In the genomic region with DNA sequence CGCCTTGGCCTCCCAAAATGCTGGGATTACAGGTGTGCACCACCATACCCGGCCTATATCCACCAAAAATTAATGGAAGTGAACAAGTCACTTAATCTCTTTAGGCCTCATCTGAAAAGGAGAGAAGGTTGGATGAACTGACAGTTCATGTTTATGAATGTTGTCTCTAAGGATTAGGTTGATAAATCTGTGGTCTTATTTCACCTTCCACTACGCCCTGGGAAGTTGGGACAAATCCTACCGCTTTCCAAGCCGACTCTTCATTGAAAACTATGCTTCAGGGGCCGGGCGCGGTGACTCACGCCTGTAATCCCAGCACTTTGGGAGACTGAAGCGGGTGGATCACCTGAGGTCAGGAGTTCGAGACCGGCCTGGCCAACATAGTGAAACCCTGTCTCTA, we compare ENCODE assay signal across 12 cellular contexts. TPM values are rescaled to one million over a fixed set of nuclear protein-coding genes. Genes with fewer than 3 reads are reported as not detected.
DNase-seq lines count a peak whose midpoint lies in the region; ATAC-seq and TF ChIP-seq lines count a peak whose summit lies in the region.
"Not testable (repeated sequence)": the region's sequence is repeated elsewhere in the genome, so short reads cannot be mapped to it uniquely, and the experiment has no call there.
"Had no signal": no experiment of that assay in that cellular context is flagged by ENCODE, and none has a peak within 500 bp of the region (broad histone marks: within the 10 kb centered on the region; RNA-seq: fewer than 3 reads in every experiment).

No MANE protein-coding gene starts in this region.

- peaks cover 45 to 79% (median 63%) of the 10 kb centered on the region in 4 donors for H3K4me1 ChIP-seq in esophagus muscularis mucosa
- peaks cover 0 to 88% (median 12%) of the 10 kb centered on the region in 3 donors for H3K4me1 ChIP-seq in gastroesophageal sphincter

- not testable (repeated sequence) for TF ChIP-seq POLR2A in esophagus muscularis mucosa (IDR thresholded peaks at IDR 0.05; ENCODE audit: low read depth); gastroesophageal sphincter (IDR thresholded peaks at IDR 0.05)

- TF ChIP-seq EP300 in esophagus muscularis mucosa (IDR thresholded peaks at IDR 0.05); gastroesophageal sphincter (IDR thresholded peaks at IDR 0.05): not testable (repeated sequence)

- H3K4me3 ChIP-seq in esophagus muscularis mucosa, gastroesophageal sphincter: not testable (repeated sequence)

- DNase-seq in NCI-H82 (lab: John Stamatoyannopoulos, UW) (peak; percentile 5), amniotic epithelial cell (ENCODE audit: low read depth) (peak; percentile 72)
- not testable (repeated sequence) for DNase-seq in esophagus muscularis mucosa (ENCODE audit: extremely low spot score)

- peak overlapping the region; percentile 61 to 75 (median 70) for H3K27ac ChIP-seq in esophagus muscularis mucosa (replicated peaks in 1 of 4)
- peak overlapping the region; percentile 16 to 76 (median 72) for H3K27ac ChIP-seq in gastroesophageal sphincter

- 81% methylated on average over 12 of the region's 12 CpGs for WGBS in esophagus muscularis mucosa
- WGBS in gastroesophageal sphincter (ENCODE audit: low coverage in 1 of 2), 2 donors = 38 to 74% methylated on average over 7 to 11 of the region's 12 CpGs

- H3K9me3 ChIP-seq in esophagus muscularis mucosa, gastroesophageal sphincter: not testable (repeated sequence)

- not testable (repeated sequence) for H3K27me3 ChIP-seq in esophagus muscularis mucosa, gastroesophageal sphincter

- H3K36me3 ChIP-seq in esophagus muscularis mucosa, gastroesophageal sphincter: not testable (repeated sequence)

- not testable (repeated sequence) for TF ChIP-seq CTCF in esophagus muscularis mucosa (IDR thresholded peaks at IDR 0.05); gastroesophageal sphincter (IDR thresholded peaks at IDR 0.05)

- peak; percentile 24 for ATAC-seq in gastroesophageal sphincter

- intact Hi-C loops in esophagus muscularis mucosa (cut with DNase I) = not testable (repeated sequence)

RNA-seq across cellular contexts. Expression of a gene that starts 59.4 kb away (rescaled TPM):
- 100 to 1,000 TPM; 149 to 314 (median 220) TPM for total RNA-seq in esophagus muscularis mucosa
- 100 to 1,000 TPM; 227 to 305 (median 265) TPM for total RNA-seq in gastroesophageal sphincter
- total RNA-seq: A172; B cell; Calu3; CD4-positive, alpha-beta memory T cell; CD4-positive, alpha-beta T cell; CD4-positive, CD25-positive, alpha-beta regulatory T cell; CD8-positive, alpha-beta memory T cell; CD8-positive, alpha-beta T cell had no signal
